In the genomic region with DNA sequence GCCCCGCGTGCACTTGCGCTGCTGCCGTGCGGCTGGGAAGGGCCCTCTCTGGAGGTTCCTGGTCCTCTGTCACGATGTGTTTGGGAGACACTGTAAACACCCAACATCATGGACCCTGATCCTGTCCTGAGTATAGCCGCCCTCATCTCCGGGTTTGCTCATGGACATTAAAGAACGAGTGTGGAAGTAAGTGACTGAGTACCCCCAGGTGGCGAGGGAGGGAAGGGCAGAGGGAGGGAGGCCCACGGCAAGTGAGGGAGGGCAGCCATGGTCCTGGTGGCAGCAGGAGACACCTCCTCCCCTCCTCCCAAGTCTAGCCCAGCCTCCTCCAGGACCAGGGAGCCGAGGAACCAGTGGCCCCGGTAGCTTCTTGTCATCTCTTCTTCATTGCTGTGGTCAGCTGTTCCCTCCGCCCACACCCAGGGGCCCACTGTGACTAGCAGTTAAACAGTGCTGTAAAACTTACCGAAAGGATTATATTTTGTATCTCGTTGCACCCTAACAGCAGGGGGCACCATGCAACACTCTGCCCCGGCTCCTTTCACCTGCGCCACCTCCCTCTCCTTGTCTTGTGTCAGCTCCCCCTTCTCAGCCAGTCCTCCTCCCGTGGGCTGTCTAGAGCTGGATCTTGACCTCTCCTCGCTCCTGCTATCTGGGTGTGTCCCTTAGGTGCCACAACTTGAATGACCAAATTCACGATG, we compare ENCODE assay signal across 2 cellular contexts.
TF ChIP-seq lines count a peak whose summit lies in the region.

No MANE protein-coding gene starts in this region.

TF ChIP-seq in GM23338, 12 proteins besides CTCF, POLR2A, EP300 and RAD21 (continues in another document):
- TF ChIP-seq STAT1 (IDR thresholded peaks at IDR 0.05; ENCODE audit: unreplicated experiment) (no peak), EZH2 (IDR thresholded peaks at IDR 0.05; ENCODE audit: low read depth, unreplicated experiment) (no peak), NANOG (IDR thresholded peaks at IDR 0.05; ENCODE audit: borderline replicate concordance) (no peak), EZH2phosphoT487 (IDR thresholded peaks at IDR 0.05; ENCODE audit: unreplicated experiment) (no peak), CREB1 (CRISPR knock-in tag; IDR thresholded peaks at IDR 0.05; ENCODE audit: low read depth) (no peak), POLR2AphosphoS5 (IDR thresholded peaks at IDR 0.05; ENCODE audit: low read depth) (no peak), ZNF331 (CRISPR knock-in tag; IDR thresholded peaks at IDR 0.05; ENCODE audit: low read depth) (no peak), JUNB (IDR thresholded peaks at IDR 0.05; ENCODE audit: unreplicated experiment) (no peak)
- TF ChIP-seq, protein P1, sequence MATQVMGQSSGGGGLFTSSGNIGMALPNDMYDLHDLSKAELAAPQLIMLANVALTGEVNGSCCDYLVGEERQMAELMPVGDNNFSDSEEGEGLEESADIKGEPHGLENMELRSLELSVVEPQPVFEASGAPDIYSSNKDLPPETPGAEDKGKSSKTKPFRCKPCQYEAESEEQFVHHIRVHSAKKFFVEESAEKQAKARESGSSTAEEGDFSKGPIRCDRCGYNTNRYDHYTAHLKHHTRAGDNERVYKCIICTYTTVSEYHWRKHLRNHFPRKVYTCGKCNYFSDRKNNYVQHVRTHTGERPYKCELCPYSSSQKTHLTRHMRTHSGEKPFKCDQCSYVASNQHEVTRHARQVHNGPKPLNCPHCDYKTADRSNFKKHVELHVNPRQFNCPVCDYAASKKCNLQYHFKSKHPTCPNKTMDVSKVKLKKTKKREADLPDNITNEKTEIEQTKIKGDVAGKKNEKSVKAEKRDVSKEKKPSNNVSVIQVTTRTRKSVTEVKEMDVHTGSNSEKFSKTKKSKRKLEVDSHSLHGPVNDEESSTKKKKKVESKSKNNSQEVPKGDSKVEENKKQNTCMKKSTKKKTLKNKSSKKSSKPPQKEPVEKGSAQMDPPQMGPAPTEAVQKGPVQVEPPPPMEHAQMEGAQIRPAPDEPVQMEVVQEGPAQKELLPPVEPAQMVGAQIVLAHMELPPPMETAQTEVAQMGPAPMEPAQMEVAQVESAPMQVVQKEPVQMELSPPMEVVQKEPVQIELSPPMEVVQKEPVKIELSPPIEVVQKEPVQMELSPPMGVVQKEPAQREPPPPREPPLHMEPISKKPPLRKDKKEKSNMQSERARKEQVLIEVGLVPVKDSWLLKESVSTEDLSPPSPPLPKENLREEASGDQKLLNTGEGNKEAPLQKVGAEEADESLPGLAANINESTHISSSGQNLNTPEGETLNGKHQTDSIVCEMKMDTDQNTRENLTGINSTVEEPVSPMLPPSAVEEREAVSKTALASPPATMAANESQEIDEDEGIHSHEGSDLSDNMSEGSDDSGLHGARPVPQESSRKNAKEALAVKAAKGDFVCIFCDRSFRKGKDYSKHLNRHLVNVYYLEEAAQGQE (IDR thresholded peaks at IDR 0.05; ENCODE audit: unreplicated experiment), result no peak
- TF ChIP-seq, protein P2, sequence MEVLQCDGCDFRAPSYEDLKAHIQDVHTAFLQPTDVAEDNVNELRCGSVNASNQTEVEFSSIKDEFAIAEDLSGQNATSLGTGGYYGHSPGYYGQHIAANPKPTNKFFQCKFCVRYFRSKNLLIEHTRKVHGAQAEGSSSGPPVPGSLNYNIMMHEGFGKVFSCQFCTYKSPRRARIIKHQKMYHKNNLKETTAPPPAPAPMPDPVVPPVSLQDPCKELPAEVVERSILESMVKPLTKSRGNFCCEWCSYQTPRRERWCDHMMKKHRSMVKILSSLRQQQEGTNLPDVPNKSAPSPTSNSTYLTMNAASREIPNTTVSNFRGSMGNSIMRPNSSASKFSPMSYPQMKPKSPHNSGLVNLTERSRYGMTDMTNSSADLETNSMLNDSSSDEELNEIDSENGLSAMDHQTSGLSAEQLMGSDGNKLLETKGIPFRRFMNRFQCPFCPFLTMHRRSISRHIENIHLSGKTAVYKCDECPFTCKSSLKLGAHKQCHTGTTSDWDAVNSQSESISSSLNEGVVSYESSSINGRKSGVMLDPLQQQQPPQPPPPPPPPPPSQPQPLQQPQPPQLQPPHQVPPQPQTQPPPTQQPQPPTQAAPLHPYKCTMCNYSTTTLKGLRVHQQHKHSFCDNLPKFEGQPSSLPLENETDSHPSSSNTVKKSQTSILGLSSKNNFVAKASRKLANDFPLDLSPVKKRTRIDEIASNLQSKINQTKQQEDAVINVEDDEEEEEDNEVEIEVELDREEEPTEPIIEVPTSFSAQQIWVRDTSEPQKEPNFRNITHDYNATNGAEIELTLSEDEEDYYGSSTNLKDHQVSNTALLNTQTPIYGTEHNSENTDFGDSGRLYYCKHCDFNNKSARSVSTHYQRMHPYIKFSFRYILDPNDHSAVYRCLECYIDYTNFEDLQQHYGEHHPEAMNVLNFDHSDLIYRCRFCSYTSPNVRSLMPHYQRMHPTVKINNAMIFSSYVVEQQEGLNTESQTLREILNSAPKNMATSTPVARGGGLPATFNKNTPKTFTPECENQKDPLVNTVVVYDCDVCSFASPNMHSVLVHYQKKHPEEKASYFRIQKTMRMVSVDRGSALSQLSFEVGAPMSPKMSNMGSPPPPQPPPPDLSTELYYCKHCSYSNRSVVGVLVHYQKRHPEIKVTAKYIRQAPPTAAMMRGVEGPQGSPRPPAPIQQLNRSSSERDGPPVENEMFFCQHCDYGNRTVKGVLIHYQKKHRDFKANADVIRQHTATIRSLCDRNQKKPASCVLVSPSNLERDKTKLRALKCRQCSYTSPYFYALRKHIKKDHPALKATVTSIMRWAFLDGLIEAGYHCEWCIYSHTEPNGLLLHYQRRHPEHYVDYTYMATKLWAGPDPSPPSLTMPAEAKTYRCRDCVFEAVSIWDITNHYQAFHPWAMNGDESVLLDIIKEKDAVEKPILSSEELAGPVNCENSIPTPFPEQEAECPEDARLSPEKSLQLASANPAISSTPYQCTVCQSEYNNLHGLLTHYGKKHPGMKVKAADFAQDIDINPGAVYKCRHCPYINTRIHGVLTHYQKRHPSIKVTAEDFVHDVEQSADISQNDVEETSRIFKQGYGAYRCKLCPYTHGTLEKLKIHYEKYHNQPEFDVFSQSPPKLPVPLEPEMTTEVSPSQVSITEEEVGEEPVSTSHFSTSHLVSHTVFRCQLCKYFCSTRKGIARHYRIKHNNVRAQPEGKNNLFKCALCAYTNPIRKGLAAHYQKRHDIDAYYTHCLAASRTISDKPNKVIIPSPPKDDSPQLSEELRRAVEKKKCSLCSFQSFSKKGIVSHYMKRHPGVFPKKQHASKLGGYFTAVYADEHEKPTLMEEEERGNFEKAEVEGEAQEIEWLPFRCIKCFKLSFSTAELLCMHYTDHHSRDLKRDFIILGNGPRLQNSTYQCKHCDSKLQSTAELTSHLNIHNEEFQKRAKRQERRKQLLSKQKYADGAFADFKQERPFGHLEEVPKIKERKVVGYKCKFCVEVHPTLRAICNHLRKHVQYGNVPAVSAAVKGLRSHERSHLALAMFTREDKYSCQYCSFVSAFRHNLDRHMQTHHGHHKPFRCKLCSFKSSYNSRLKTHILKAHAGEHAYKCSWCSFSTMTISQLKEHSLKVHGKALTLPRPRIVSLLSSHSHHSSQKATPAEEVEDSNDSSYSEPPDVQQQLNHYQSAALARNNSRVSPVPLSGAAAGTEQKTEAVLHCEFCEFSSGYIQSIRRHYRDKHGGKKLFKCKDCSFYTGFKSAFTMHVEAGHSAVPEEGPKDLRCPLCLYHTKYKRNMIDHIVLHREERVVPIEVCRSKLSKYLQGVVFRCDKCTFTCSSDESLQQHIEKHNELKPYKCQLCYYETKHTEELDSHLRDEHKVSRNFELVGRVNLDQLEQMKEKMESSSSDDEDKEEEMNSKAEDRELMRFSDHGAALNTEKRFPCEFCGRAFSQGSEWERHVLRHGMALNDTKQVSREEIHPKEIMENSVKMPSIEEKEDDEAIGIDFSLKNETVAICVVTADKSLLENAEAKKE (CRISPR knock-in tag; IDR thresholded peaks at IDR 0.05), result no peak

TF ChIP-seq in K562, 482 proteins besides CTCF, POLR2A, EP300 and RAD21:
- TF ChIP-seq, protein P3, sequence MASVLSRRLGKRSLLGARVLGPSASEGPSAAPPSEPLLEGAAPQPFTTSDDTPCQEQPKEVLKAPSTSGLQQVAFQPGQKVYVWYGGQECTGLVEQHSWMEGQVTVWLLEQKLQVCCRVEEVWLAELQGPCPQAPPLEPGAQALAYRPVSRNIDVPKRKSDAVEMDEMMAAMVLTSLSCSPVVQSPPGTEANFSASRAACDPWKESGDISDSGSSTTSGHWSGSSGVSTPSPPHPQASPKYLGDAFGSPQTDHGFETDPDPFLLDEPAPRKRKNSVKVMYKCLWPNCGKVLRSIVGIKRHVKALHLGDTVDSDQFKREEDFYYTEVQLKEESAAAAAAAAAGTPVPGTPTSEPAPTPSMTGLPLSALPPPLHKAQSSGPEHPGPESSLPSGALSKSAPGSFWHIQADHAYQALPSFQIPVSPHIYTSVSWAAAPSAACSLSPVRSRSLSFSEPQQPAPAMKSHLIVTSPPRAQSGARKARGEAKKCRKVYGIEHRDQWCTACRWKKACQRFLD (CRISPR knock-in tag; IDR thresholded peaks at IDR 0.05), result no peak
- TF ChIP-seq ZNF354B (CRISPR knock-in tag; IDR thresholded peaks at IDR 0.05), result no peak
- TF ChIP-seq, protein P4, sequence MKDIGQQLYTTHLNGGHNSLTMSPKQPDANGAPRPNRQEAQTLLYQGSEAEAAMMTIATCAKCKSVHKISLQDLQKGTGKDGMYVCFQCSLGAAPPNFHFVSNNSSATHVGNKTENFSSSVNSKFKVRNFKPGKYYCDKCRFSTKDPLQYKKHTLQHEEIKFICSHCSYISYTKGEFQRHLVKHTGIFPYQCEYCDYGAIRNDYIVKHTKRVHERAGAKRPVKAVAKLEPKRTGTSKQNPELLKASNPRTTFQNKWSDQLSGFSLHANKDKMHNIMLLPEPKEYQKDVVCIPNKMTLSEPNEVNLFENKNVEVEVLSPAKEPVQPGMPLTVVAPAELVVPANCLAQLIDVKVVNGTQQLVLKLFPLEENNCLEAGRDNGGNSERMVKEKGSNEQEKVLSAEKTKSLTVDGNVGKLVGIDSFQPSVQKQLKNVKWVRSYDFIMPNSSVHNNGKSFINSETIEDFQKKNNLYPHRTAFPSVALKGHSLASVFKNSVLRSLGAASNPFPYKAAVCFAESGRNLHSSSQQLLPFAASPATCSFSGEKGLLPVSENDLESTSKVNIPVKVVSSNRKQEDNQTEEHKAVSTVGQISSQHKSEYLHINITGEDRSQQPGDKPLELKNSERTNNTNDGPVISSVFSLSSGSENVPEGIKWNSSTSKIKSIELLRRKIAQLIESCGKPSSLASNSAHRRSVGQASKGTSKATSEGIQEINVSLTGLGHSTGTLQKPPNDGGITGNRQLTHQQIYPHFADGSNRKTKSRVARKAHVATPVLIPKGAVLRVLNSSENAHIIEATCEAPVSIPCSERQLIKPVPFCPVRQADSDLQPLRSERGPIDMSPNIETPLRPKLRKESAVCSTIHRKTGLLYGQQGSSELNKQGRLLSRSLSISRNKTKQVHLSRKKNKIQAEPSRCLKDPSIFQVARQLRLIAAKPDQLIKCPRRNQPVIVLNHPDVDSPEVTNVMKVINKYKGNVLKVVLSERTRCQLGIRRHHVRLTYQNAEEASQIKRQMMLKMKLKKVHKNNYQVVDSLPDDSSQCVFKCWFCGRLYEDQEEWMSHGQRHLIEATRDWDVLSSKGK (CRISPR knock-in tag; IDR thresholded peaks at IDR 0.05), result no peak
- no peak for TF ChIP-seq U2AF2 (optimal IDR thresholded peaks at IDR 0.05; ENCODE audit: low read depth, low read length)
- no peak for TF ChIP-seq IRF2 (CRISPR knock-in tag; IDR thresholded peaks at IDR 0.05)
- TF ChIP-seq BRD4 (IDR thresholded peaks at IDR 0.05), result no peak
- TF ChIP-seq, protein P5, sequence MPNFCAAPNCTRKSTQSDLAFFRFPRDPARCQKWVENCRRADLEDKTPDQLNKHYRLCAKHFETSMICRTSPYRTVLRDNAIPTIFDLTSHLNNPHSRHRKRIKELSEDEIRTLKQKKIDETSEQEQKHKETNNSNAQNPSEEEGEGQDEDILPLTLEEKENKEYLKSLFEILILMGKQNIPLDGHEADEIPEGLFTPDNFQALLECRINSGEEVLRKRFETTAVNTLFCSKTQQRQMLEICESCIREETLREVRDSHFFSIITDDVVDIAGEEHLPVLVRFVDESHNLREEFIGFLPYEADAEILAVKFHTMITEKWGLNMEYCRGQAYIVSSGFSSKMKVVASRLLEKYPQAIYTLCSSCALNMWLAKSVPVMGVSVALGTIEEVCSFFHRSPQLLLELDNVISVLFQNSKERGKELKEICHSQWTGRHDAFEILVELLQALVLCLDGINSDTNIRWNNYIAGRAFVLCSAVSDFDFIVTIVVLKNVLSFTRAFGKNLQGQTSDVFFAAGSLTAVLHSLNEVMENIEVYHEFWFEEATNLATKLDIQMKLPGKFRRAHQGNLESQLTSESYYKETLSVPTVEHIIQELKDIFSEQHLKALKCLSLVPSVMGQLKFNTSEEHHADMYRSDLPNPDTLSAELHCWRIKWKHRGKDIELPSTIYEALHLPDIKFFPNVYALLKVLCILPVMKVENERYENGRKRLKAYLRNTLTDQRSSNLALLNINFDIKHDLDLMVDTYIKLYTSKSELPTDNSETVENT (CRISPR knock-in tag; IDR thresholded peaks at IDR 0.05), result no peak
- TF ChIP-seq MAZ (CRISPR knock-in tag; conservative IDR thresholded peaks at IDR 0.05 in 1 of 2, IDR thresholded peaks at IDR 0.05 in 1 of 2), result no peak
- no peak for TF ChIP-seq MCM7 (IDR thresholded peaks at IDR 0.05)
- no peak for TF ChIP-seq KAT8 (IDR thresholded peaks at IDR 0.05; ENCODE audit: low read depth)
- TF ChIP-seq, protein P6, sequence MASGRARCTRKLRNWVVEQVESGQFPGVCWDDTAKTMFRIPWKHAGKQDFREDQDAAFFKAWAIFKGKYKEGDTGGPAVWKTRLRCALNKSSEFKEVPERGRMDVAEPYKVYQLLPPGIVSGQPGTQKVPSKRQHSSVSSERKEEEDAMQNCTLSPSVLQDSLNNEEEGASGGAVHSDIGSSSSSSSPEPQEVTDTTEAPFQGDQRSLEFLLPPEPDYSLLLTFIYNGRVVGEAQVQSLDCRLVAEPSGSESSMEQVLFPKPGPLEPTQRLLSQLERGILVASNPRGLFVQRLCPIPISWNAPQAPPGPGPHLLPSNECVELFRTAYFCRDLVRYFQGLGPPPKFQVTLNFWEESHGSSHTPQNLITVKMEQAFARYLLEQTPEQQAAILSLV (tag; IDR thresholded peaks at IDR 0.05), result no peak
- TF ChIP-seq ZNF445 (CRISPR knock-in tag; IDR thresholded peaks at IDR 0.05; ENCODE audit: low read depth), result no peak
- no peak for TF ChIP-seq ATF1 (CRISPR knock-in tag; IDR thresholded peaks at IDR 0.05)
- no peak for TF ChIP-seq ATF1 (tag; IDR thresholded peaks at IDR 0.05)
- TF ChIP-seq, protein P7, sequence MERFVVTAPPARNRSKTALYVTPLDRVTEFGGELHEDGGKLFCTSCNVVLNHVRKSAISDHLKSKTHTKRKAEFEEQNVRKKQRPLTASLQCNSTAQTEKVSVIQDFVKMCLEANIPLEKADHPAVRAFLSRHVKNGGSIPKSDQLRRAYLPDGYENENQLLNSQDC (CRISPR knock-in tag; IDR thresholded peaks at IDR 0.05), result no peak
